ENCODE assay signal across 8 cellular contexts in genomic region chr2:199956062-199956380, GRCh38. TPM values are rescaled to one million over a fixed set of nuclear protein-coding genes. Genes with fewer than 3 reads are reported as not detected.
DNase-seq lines count a peak whose midpoint lies in the region; ATAC-seq and TF ChIP-seq lines count a peak whose summit lies in the region.

No MANE protein-coding gene starts in this region.

- no peak overlapping the region for H3K14ac ChIP-seq in neuronal stem cell (ENCODE audit: low read length)

- H3K18ac ChIP-seq in neuronal stem cell (ENCODE audit: low read length), result peak overlapping the region; percentile 99

- no peak for ATAC-seq in HG03571 (IDR thresholded peaks at IDR 0.05; ENCODE audit: unreplicated experiment)

- no CpG with 5 or more reads among the region's 10 CpGs for WGBS in neuronal stem cell (ENCODE audit: extremely low coverage in 2 of 2, insufficient read length in 2 of 2, insufficient replicate concordance in 1 of 2), 2 donors

- no peak overlapping the region for H2BK120ac ChIP-seq in neuronal stem cell (ENCODE audit: low read depth, low read length)

- H2AFZ ChIP-seq in neuronal stem cell (ENCODE audit: low read length), result peak overlapping the region; percentile 99

- H3K36me3 ChIP-seq in effector memory CD4-positive, alpha-beta T cell (ENCODE audit: control insufficient read depth, insufficient read depth, low read length), result peaks cover 16% of the 10 kb centered on the region
- H3K36me3 ChIP-seq in neuronal stem cell (replicated peaks in 1 of 2; ENCODE audit: control insufficient read depth in 2 of 2, insufficient read depth in 2 of 2, low read length in 2 of 2), result peaks cover 1 to 55% of the 10 kb centered on the region in 2 donors

- H3K4me1 ChIP-seq in effector memory CD4-positive, alpha-beta T cell (ENCODE audit: control insufficient read depth, insufficient read depth, low read length, poor library complexity, severe bottlenecking), result peaks cover 10% of the 10 kb centered on the region
- peaks cover 3 to 8% of the 10 kb centered on the region in 2 donors for H3K4me1 ChIP-seq in neuronal stem cell (ENCODE audit: control insufficient read depth in 2 of 2, insufficient read depth in 1 of 2, low read depth in 1 of 2, low read length in 2 of 2)

- H3K23ac ChIP-seq in neuronal stem cell (ENCODE audit: low read depth, low read length, poor library complexity), result peak overlapping the region; percentile 87

- H4K8ac ChIP-seq in neuronal stem cell (ENCODE audit: low read depth, low read length), result no peak overlapping the region

- no peak overlapping the region for H4K91ac ChIP-seq in neuronal stem cell (ENCODE audit: low read depth, low read length, poor library complexity)

- H3K79me1 ChIP-seq in neuronal stem cell (ENCODE audit: low read depth, low read length), result peaks cover 9% of the 10 kb centered on the region

- H3K9ac ChIP-seq in neuronal stem cell (ENCODE audit: low read depth, low read length, poor library complexity), result peak overlapping the region; percentile 92

- H3K27ac ChIP-seq in effector memory CD4-positive, alpha-beta T cell (ENCODE audit: insufficient read depth, low read length, poor library complexity, severe bottlenecking), result peak overlapping the region; percentile 80
- peak overlapping the region; percentile 97 for H3K27ac ChIP-seq in neuronal stem cell (replicated peaks; ENCODE audit: low read length)

- H2AK5ac ChIP-seq in neuronal stem cell (ENCODE audit: low read depth, low read length), result peak overlapping the region; percentile 58

- no peak for TF ChIP-seq CTCF in LNCaP clone FGC (IDR thresholded peaks at IDR 0.05; ENCODE audit: control insufficient read depth, extremely low read depth, insufficient read depth)

- in situ Hi-C loops in ACHN (cut with HindIII; ENCODE audit: low pct_ligation_motif_present, low pct_unique_long_range_greater_than_20kb, low sequenced_read_pairs), result no loop called here

- peak overlapping the region; percentile 98 for H2BK5ac ChIP-seq in neuronal stem cell (ENCODE audit: low read length)

- no peak for DNase-seq in LNCaP clone FGC (ENCODE audit: low read depth)
- no peak for DNase-seq in effector memory CD4-positive, alpha-beta T cell
- DNase-seq in neuronal stem cell (ENCODE audit: low spot score), result no peak
- no peak for DNase-seq in NCI-H2196 (lab: John Stamatoyannopoulos, UW; ENCODE audit: unreplicated experiment)
- DNase-seq in ACHN, result no peak
- no peak for DNase-seq in HPDE6-E6E7 (ENCODE audit: extremely low spot score)

- H2BK15ac ChIP-seq in neuronal stem cell (ENCODE audit: low read length), result peak overlapping the region; percentile 52

- H3K4ac ChIP-seq in neuronal stem cell (ENCODE audit: low read length), result peak overlapping the region; percentile 79

- H3K9me3 ChIP-seq in effector memory CD4-positive, alpha-beta T cell (ENCODE audit: control insufficient read depth, low read length), result no peaks in the 10 kb centered on the region
- no peaks in the 10 kb centered on the region for H3K9me3 ChIP-seq in neuronal stem cell (replicated peaks in 1 of 2; ENCODE audit: control insufficient read depth in 2 of 2, insufficient read depth in 1 of 2, low read depth in 1 of 2, low read length in 2 of 2)

- peak overlapping the region; percentile 66 for H3K4me2 ChIP-seq in neuronal stem cell (ENCODE audit: insufficient read depth, low read length, poor library complexity, severe bottlenecking)

- H3K4me3 ChIP-seq in GM08714 (ENCODE audit: low read length) (peak overlapping the region; percentile 93), LNCaP clone FGC (ENCODE audit: low read depth, low read length) (peak overlapping the region; percentile 100), neuronal stem cell (ENCODE audit: low read length in 2 of 2) (peak overlapping the region; percentile 96)
- peak overlapping the region; percentile 98 for H3K4me3 ChIP-seq in effector memory CD4-positive, alpha-beta T cell (ENCODE audit: insufficient read depth, low read depth, low read length, poor library complexity, severe bottlenecking)

- no peak overlapping the region for H2BK12ac ChIP-seq in neuronal stem cell (ENCODE audit: low read length)

- H3K27me3 ChIP-seq in effector memory CD4-positive, alpha-beta T cell (replicated peaks; ENCODE audit: control insufficient read depth, insufficient read depth, low read length, poor library complexity, severe bottlenecking), result no peaks in the 10 kb centered on the region
- no peaks in the 10 kb centered on the region for H3K27me3 ChIP-seq in neuronal stem cell (ENCODE audit: control insufficient read depth in 3 of 3, insufficient read depth in 3 of 3, low read depth in 1 of 3, low read length in 3 of 3)

RNA-seq across cellular contexts. Expression of gene MAIP1, which starts 0.6 kb away (rescaled TPM):
- polyA plus RNA-seq in neuronal stem cell (2013, experiment 1 of 2), result 13.9 TPM
- polyA plus RNA-seq in neuronal stem cell (2013, experiment 2 of 2), result 14.9 TPM

RNA-seq across cellular contexts. Expression of gene TYW5, which starts 0.7 kb away (rescaled TPM):
- 5.3 TPM for polyA plus RNA-seq in neuronal stem cell (2013, experiment 1 of 2)
- 6.0 TPM for polyA plus RNA-seq in neuronal stem cell (2013, experiment 2 of 2)

RNA-seq across cellular contexts. Expression of gene C2orf69, which starts 44.9 kb away (rescaled TPM):
- 17.5 TPM for polyA plus RNA-seq in neuronal stem cell (2013, experiment 1 of 2)
- polyA plus RNA-seq in neuronal stem cell (2013, experiment 2 of 2), result 18.0 TPM
